Comparison of ENCODE assay signal across 21 cellular contexts in genomic region chr7:101496017-101496416, GRCh38.
"Had no signal": no experiment of that assay in that cellular context is flagged by ENCODE, and none has a peak within 500 bp of the region (broad histone marks: within the 10 kb centered on the region; RNA-seq: fewer than 3 reads in every experiment).

No MANE protein-coding gene starts in this region.

- H3K36me3 Mint-ChIP-seq: activated naive CD8-positive, alpha-beta T cell treated with anti-CD3 and anti-CD28 coated beads, Interleukin-2, amount 10 ng/mL, durations not matched to agents 7 days and 5 days; naive thymus-derived CD4-positive, alpha-beta T cell; WTC11 had no signal

- H3K4me3 Mint-ChIP-seq: activated naive CD4-positive, alpha-beta T cell treated with anti-CD3 and anti-CD28 coated beads for 36 hours; activated naive CD8-positive, alpha-beta T cell treated with anti-CD3 and anti-CD28 coated beads, Interleukin-2, amount 10 ng/mL, durations not matched to agents 7 days and 5 days; naive thymus-derived CD4-positive, alpha-beta T cell; neural progenitor cell; WTC11 had no signal

- H3K27ac Mint-ChIP-seq: activated naive CD4-positive, alpha-beta T cell treated with anti-CD3 and anti-CD28 coated beads for 36 hours; activated naive CD8-positive, alpha-beta T cell treated with anti-CD3 and anti-CD28 coated beads, Interleukin-2, amount 10 ng/mL, durations not matched to agents 7 days and 5 days; naive thymus-derived CD4-positive, alpha-beta T cell; neural progenitor cell; WTC11 had no signal

- H3K9ac ChIP-seq: neural progenitor cell had no signal

- H3K4me3 ChIP-seq: left lung, lung, neural progenitor cell, sigmoid colon, smooth muscle cell, upper lobe of left lung had no signal

- H3K4me1 ChIP-seq: left lung, sigmoid colon, upper lobe of left lung had no signal

- H3K27me3 Mint-ChIP-seq: activated naive CD8-positive, alpha-beta T cell treated with anti-CD3 and anti-CD28 coated beads, Interleukin-2, amount 10 ng/mL, durations not matched to agents 7 days and 5 days had no signal

- DNase-seq: activated CD4-positive, alpha-beta T cell treated with anti-CD3 and anti-CD28 coated beads, Interleukin-2, amount 50 U/mL, for 4 hours; activated CD8-positive, alpha-beta memory T cell treated with anti-CD3 and anti-CD28 coated beads, Interleukin-2, amount 50 U/mL, for 48 hours; activated naive CD4-positive, alpha-beta T cell treated with anti-CD3 and anti-CD28 coated beads for 36 hours; activated naive CD8-positive, alpha-beta T cell treated with anti-CD3 and anti-CD28 coated beads, Interleukin-2, amount 10 ng/mL, durations not matched to agents 7 days and 5 days; activated T-cell treated with anti-CD3 and anti-CD28 coated beads, Interleukin-2, amount 50 U/mL, for 48 hours; amniotic stem cell; cerebellar nuclear complex; foreskin melanocyte; left lung; naive thymus-derived CD4-positive, alpha-beta T cell; retina; sigmoid colon; stimulated activated CD4-positive, alpha-beta T cell treated with anti-CD3 and anti-CD28 coated beads, Interleukin-15, amount 100 ng/mL, for 24 hours; stimulated activated CD8-positive, alpha-beta memory T cell treated with anti-CD3 and anti-CD28 coated beads, Interleukin-4, amount 100 ng/mL, for 48 hours; stimulated activated naive CD4-positive, alpha-beta T cell; T-helper 9 cell; upper lobe of left lung had no signal

- H3K36me3 ChIP-seq: left lung, neural progenitor cell, sigmoid colon, upper lobe of left lung had no signal

- H2AFZ ChIP-seq: neural progenitor cell had no signal

- ATAC-seq: left lung; naive thymus-derived CD4-positive, alpha-beta T cell; WTC11 had no signal

- H3K9me3 ChIP-seq: left lung, sigmoid colon, upper lobe of left lung had no signal

- H3K4me2 ChIP-seq: neural progenitor cell, smooth muscle cell had no signal

- H3K27me3 ChIP-seq: neural progenitor cell, upper lobe of left lung had no signal

- H3K27ac ChIP-seq: left lung, neural progenitor cell, sigmoid colon, upper lobe of left lung had no signal

- H3K9me3 Mint-ChIP-seq: activated naive CD4-positive, alpha-beta T cell treated with anti-CD3 and anti-CD28 coated beads for 36 hours; activated naive CD8-positive, alpha-beta T cell treated with anti-CD3 and anti-CD28 coated beads, Interleukin-2, amount 10 ng/mL, durations not matched to agents 7 days and 5 days; naive thymus-derived CD4-positive, alpha-beta T cell; neural progenitor cell; WTC11 had no signal

- H3K4me1 Mint-ChIP-seq: activated naive CD8-positive, alpha-beta T cell treated with anti-CD3 and anti-CD28 coated beads, Interleukin-2, amount 10 ng/mL, durations not matched to agents 7 days and 5 days; naive thymus-derived CD4-positive, alpha-beta T cell had no signal
